9 cellular contexts compared by ENCODE assay signal in genomic region chr20:47009784-47010183, GRCh38.
"Had no signal": no experiment of that assay in that cellular context is flagged by ENCODE, and none has a peak within 500 bp of the region (broad histone marks: within the 10 kb centered on the region; RNA-seq: fewer than 3 reads in every experiment).

No MANE protein-coding gene starts in this region.

- FAIRE-seq: H54 had no signal

- H3K27ac ChIP-seq: GM23248, HL-60 had no signal

- H2AFZ ChIP-seq: GM23248 had no signal

- H3K9ac ChIP-seq: GM23248 had no signal

- H3K4me3 ChIP-seq: GM23248 had no signal

- DNase-seq: GM23248, GOT3, H9, HCEC 1CT, HFFc6, Kasumi-1, KG1 had no signal
